Comparison of ENCODE assay signal across 21 cellular contexts in the genomic region with DNA sequence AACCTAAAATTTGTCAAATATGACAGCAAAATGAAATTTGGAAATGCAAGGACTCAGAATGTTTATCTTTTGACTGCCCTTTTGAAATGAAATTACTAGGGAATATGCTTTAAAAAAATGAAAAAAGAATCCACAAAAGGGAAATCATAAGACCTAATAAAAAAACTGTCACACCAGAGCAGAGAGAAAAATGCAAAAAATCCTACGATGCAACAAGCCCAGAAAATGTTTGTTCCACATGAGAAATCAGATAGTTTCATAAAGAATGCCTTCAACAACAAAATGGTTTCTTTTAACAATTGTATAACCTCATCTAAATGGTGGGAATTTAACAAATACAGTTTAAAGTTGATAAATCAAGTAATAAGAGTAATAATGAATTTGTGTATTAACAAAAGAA. TPM values are rescaled to one million over a fixed set of nuclear protein-coding genes. Genes with fewer than 3 reads are reported as not detected.
DNase-seq lines count a peak whose midpoint lies in the region; ATAC-seq and TF ChIP-seq lines count a peak whose summit lies in the region.
"Had no signal": no experiment of that assay in that cellular context is flagged by ENCODE, and none has a peak within 500 bp of the region (broad histone marks: within the 10 kb centered on the region; RNA-seq: fewer than 3 reads in every experiment).

No MANE protein-coding gene starts in this region.

- H3K4me3 Mint-ChIP-seq in natural killer cell treated with Interleukin-12 subunit alpha and Interleukin-12 subunit beta and Interleukin-15 and Interleukin-18, amount 100 ng/mL, for 72 hours: no peak overlapping the region
- H3K4me3 Mint-ChIP-seq: activated CD4-positive, alpha-beta T cell treated with anti-CD3 and anti-CD28 coated beads, Interleukin-2, amount 10 ng/mL, durations not matched to agents 24 days and 14 days; activated naive CD8-positive, alpha-beta T cell treated with anti-CD3 and anti-CD28 coated beads, Interleukin-2, amount 50 U/mL, for 24 hours; activated T-cell treated with anti-CD3 and anti-CD28 coated beads, Interleukin-2, amount 50 U/mL, for 4 hours; type B pancreatic cell had no signal

- TF ChIP-seq POLR2A in transverse colon (IDR thresholded peaks at IDR 0.05): no peak

- in situ Hi-C loops in transverse colon (cut with MboI; ENCODE audit: low pct_ligation_motif_present in 1 of 4, low pct_unique_long_range_greater_than_20kb in 1 of 4, low sequenced_read_pairs in 3 of 4): no loop called here

- no peak for TF ChIP-seq EP300 in transverse colon (IDR thresholded peaks at IDR 0.05; ENCODE audit: low read depth)

- H3K4me1 Mint-ChIP-seq in natural killer cell treated with Interleukin-12 subunit alpha and Interleukin-12 subunit beta and Interleukin-15 and Interleukin-18, amount 100 ng/mL, for 72 hours (ENCODE audit: low read depth in 2 of 2): peaks cover 45 to 79% of the 10 kb centered on the region in 2 donors

- intact Hi-C loops in heart right ventricle (cut with DNase I): loop anchor here in 7 of 10 donors (5.0 to 10.0 kb wide), 8 partner anchors 43 to 180 kb away; no protein-coding TSS in a partner anchor
- intact Hi-C loops in left cardiac atrium (cut with DNase I): no loop called here
- intact Hi-C loops in transverse colon (cut with DNase I; ENCODE audit: low total_unique reads): no loop called here

- DNase-seq in heart right ventricle (no peak), left cardiac atrium (no peak), dedifferentiated amniotic fluid mesenchymal stem cell (ENCODE audit: extremely low spot score) (peak; percentile 42), transverse colon (no peak), DMS53 treated with DMSO at 0.1 percent for 48 hours (lab: John Stamatoyannopoulos, UW; ENCODE audit: unreplicated experiment) (no peak), ureter (ENCODE audit: low spot score) (no peak)
- DNase-seq in natural killer cell treated with Interleukin-12 subunit alpha and Interleukin-12 subunit beta and Interleukin-15 and Interleukin-18, amount 100 ng/mL, for 72 hours (ENCODE audit: low spot score): no peak
- DNase-seq in activated naive CD4-positive, alpha-beta T cell treated with Interleukin-2 at 50 U/mL for 16 hours: no peak
- DNase-seq: activated CD4-positive, alpha-beta T cell treated with anti-CD3 and anti-CD28 coated beads, Interleukin-2, amount 10 ng/mL, durations not matched to agents 24 days and 14 days; activated naive CD8-positive, alpha-beta T cell treated with anti-CD3 and anti-CD28 coated beads, Interleukin-2, amount 50 U/mL, for 24 hours; activated T-cell treated with anti-CD3 and anti-CD28 coated beads, Interleukin-2, amount 50 U/mL, for 4 hours; cerebellar nuclear complex; hypothalamus; left colon; NCI-H1930; NCI-H510A treated with DMSO at 0.1 percent for 48 hours; SJCRH30; stimulated activated CD4-positive, alpha-beta T cell treated with anti-CD3 and anti-CD28 coated beads, Interleukin-2, amount 100 ng/mL, for 24 hours had no signal

- H3K27me3 Mint-ChIP-seq in natural killer cell treated with Interleukin-12 subunit alpha and Interleukin-12 subunit beta and Interleukin-15 and Interleukin-18, amount 100 ng/mL, for 72 hours: no peaks in the 10 kb centered on the region
- H3K27me3 Mint-ChIP-seq: activated CD4-positive, alpha-beta T cell treated with anti-CD3 and anti-CD28 coated beads, Interleukin-2, amount 10 ng/mL, durations not matched to agents 24 days and 14 days; activated naive CD8-positive, alpha-beta T cell treated with anti-CD3 and anti-CD28 coated beads, Interleukin-2, amount 50 U/mL, for 24 hours; type B pancreatic cell had no signal

- H3K27me3 ChIP-seq in heart right ventricle (no peaks in the 10 kb centered on the region), transverse colon (no peaks in the 10 kb centered on the region)
- H3K27me3 ChIP-seq: SJCRH30 had no signal

- peak overlapping the region; percentile 93 to 95 for H3K27ac Mint-ChIP-seq in natural killer cell treated with Interleukin-12 subunit alpha and Interleukin-12 subunit beta and Interleukin-15 and Interleukin-18, amount 100 ng/mL, for 72 hours
- H3K27ac Mint-ChIP-seq: activated CD4-positive, alpha-beta T cell treated with anti-CD3 and anti-CD28 coated beads, Interleukin-2, amount 10 ng/mL, durations not matched to agents 24 days and 14 days; type B pancreatic cell had no signal

- H3K9me3 ChIP-seq in heart right ventricle (no peaks in the 10 kb centered on the region), transverse colon (no peaks in the 10 kb centered on the region)
- H3K9me3 ChIP-seq: A549, SJCRH30 had no signal

- peaks cover 0 to 10% (median 0%) of the 10 kb centered on the region in 9 donors for H3K36me3 ChIP-seq in heart right ventricle
- no peaks in the 10 kb centered on the region for H3K36me3 ChIP-seq in transverse colon

- no peaks in the 10 kb centered on the region for H3K36me3 Mint-ChIP-seq in natural killer cell treated with Interleukin-12 subunit alpha and Interleukin-12 subunit beta and Interleukin-15 and Interleukin-18, amount 100 ng/mL, for 72 hours

- H3K4me3 ChIP-seq in heart right ventricle (peak overlapping the region in 6 of 10 donors; percentile 16 to 68 (median 26)), transverse colon (no peak overlapping the region)
- H3K4me3 ChIP-seq: A549, SJCRH30 had no signal

- WGBS in heart right ventricle, 2 donors: 51 to 57% methylated on average over 1 of the region's 1 CpG
- 78 to 83% methylated on average over 1 of the region's 1 CpG for WGBS in transverse colon (ENCODE audit: low coverage in 1 of 2), 2 donors

- ATAC-seq in heart right ventricle (no peak), left cardiac atrium (no peak)
- no peak for ATAC-seq in natural killer cell treated with Interleukin-12 subunit alpha and Interleukin-12 subunit beta and Interleukin-15 and Interleukin-18, amount 100 ng/mL, for 72 hours
- ATAC-seq: A549; activated naive CD8-positive, alpha-beta T cell treated with anti-CD3 and anti-CD28 coated beads, Interleukin-2, amount 50 U/mL, for 24 hours; activated T-cell treated with anti-CD3 and anti-CD28 coated beads, Interleukin-2, amount 50 U/mL, for 4 hours; HepG2; left colon had no signal

- H3K9me3 Mint-ChIP-seq in natural killer cell treated with Interleukin-12 subunit alpha and Interleukin-12 subunit beta and Interleukin-15 and Interleukin-18, amount 100 ng/mL, for 72 hours: no peaks in the 10 kb centered on the region
- H3K9me3 Mint-ChIP-seq: activated CD4-positive, alpha-beta T cell treated with anti-CD3 and anti-CD28 coated beads, Interleukin-2, amount 10 ng/mL, durations not matched to agents 24 days and 14 days; activated naive CD8-positive, alpha-beta T cell treated with anti-CD3 and anti-CD28 coated beads, Interleukin-2, amount 50 U/mL, for 24 hours; activated T-cell treated with anti-CD3 and anti-CD28 coated beads, Interleukin-2, amount 50 U/mL, for 4 hours; type B pancreatic cell had no signal

- H3K27ac ChIP-seq in heart right ventricle: peak overlapping the region in 9 of 10 donors; percentile 57 to 93 (median 81)
- H3K27ac ChIP-seq in transverse colon: peak overlapping the region; percentile 57 to 65 (median 62)
- H3K27ac ChIP-seq: A549, SJCRH30 had no signal

- H3K4me1 ChIP-seq in heart right ventricle: peaks cover 0 to 95% (median 30%) of the 10 kb centered on the region in 9 donors
- peaks cover 10 to 39% (median 15%) of the 10 kb centered on the region in 4 donors for H3K4me1 ChIP-seq in transverse colon
- H3K4me1 ChIP-seq: SJCRH30 had no signal

- no peak for TF ChIP-seq CTCF in heart right ventricle (IDR thresholded peaks at IDR 0.05)
- no peak for TF ChIP-seq CTCF in transverse colon (IDR thresholded peaks at IDR 0.05)

RNA-seq across cellular contexts. Expression of a gene that starts 8.0 kb away (rescaled TPM):
- 10 to 100 TPM in 7 of 10 donors, 1 to 10 TPM in 3; 5.0 to 28.7 (median 12.1) TPM for total RNA-seq in heart right ventricle
- polyA plus RNA-seq in heart right ventricle: 10 to 100 TPM; 10.6 to 45.1 TPM
- total RNA-seq in left cardiac atrium: 10 to 100 TPM; 13.5 to 15.0 TPM
- total RNA-seq in natural killer cell treated with Interleukin-12 subunit alpha and Interleukin-12 subunit beta and Interleukin-15 and Interleukin-18, amount 100 ng/mL, for 72 hours: 10 to 100 TPM; 16.5 to 26.5 TPM
- total RNA-seq in transverse colon: 10 to 100 TPM in 3 of 4 donors, 1 to 10 TPM in 1; 2.2 to 34.6 (median 15.9) TPM
- total RNA-seq in ureter: 38.4 TPM

Comparison
In these comparisons a context has a peak if more than half of its experiments do, and no peak if none do; other contexts are left out.
1. intact Hi-C loops: an anchor here in heart right ventricle (5.0 to 10.0 kb wide); none called in left cardiac atrium and transverse colon.
2. H3K4me3 ChIP-seq: peak in heart right ventricle (6 of 10); none in transverse colon (0 of 4).